13 cellular contexts compared by ENCODE assay signal in the genomic region with DNA sequence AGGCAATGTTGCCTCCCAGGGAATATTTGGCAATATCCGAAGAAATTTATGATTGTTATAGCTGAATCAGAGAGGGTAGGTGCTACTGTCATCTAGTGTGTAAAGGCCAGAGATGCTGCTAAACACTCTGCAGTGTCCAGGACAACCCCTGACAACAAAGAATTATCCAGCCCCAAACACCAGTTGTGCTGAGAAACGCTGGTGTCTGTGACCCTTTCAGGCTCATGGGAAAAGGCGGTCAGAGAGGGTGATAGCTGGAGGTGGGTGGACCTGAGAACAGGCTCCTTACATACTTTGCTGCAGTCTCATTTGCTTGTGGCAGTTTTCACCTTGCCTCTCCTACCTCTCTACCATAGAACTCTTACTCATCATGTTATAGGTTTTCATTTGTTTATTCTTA. TPM values are rescaled to one million over a fixed set of nuclear protein-coding genes. Genes with fewer than 3 reads are reported as not detected.
A peak's percentile ranks its signal among the peaks of the same experiment; 100 is the strongest.
DNase-seq lines count a peak whose midpoint lies in the region; ATAC-seq and TF ChIP-seq lines count a peak whose summit lies in the region.
"Had no signal": no experiment of that assay in that cellular context is flagged by ENCODE, and none has a peak within 500 bp of the region (broad histone marks: within the 10 kb centered on the region; RNA-seq: fewer than 3 reads in every experiment).

No MANE protein-coding gene starts in this region.

- H3K79me2 ChIP-seq in mesendoderm (ENCODE audit: control insufficient read depth, insufficient read depth, low read length): no peaks in the 10 kb centered on the region

- H4K5ac ChIP-seq in mesendoderm (ENCODE audit: low read length): no peak overlapping the region

- H3K9me3 Mint-ChIP-seq in WTC11 (no peaks in the 10 kb centered on the region), type B pancreatic cell (peaks cover 4% of the 10 kb centered on the region)
- no peaks in the 10 kb centered on the region for H3K9me3 Mint-ChIP-seq in T-helper 2 cell treated with Interferon-gamma antibody and Interleukin-4, amounts not matched to agents 5 μg/mL and 100 μg/mL, for 36 hours
- H3K9me3 Mint-ChIP-seq in naive thymus-derived CD8-positive, alpha-beta T cell: peaks cover 0 to 3% (median 0%) of the 10 kb centered on the region in 9 donors

- no peak overlapping the region for H2BK15ac ChIP-seq in mesendoderm (replicated peaks; ENCODE audit: low read depth)

- H3K36me3 ChIP-seq in esophagus squamous epithelium (peaks cover 0 to 24% (median 0%) of the 10 kb centered on the region in 3 donors), mesendoderm (ENCODE audit: control insufficient read depth, insufficient read depth, low read length) (no peaks in the 10 kb centered on the region)

- H3K9ac ChIP-seq in mesendoderm (ENCODE audit: low read length): peak overlapping the region; percentile 23

- H4K8ac ChIP-seq in mesendoderm (ENCODE audit: low read depth, low read length): no peak overlapping the region

- H3K56ac ChIP-seq in mesendoderm (ENCODE audit: low read length): peak overlapping the region; percentile 56

- H3K18ac ChIP-seq in mesendoderm (ENCODE audit: low read length): no peak overlapping the region

- H3K4me3 ChIP-seq in esophagus squamous epithelium (no peak overlapping the region), mesendoderm (ENCODE audit: low read length) (no peak overlapping the region)
- H3K4me3 ChIP-seq: HAP-1 had no signal

- TF ChIP-seq POLR2A in esophagus squamous epithelium (IDR thresholded peaks at IDR 0.05): no peak

- CTCF ChIA-PET in WTC11 (lab: Charles Lee): interaction anchor here (0.6 to 1.3 kb wide), 6 partner anchors 12 to 142 kb away, joined by 3 to 4 read pairs (median 3); no protein-coding TSS in a partner anchor

- no peaks in the 10 kb centered on the region for H3K27me3 Mint-ChIP-seq in WTC11 (ENCODE audit: low read depth)
- no peaks in the 10 kb centered on the region for H3K27me3 Mint-ChIP-seq in type B pancreatic cell
- H3K27me3 Mint-ChIP-seq in T-helper 2 cell treated with Interferon-gamma antibody and Interleukin-4, amounts not matched to agents 5 μg/mL and 100 μg/mL, for 36 hours (ENCODE audit: low read depth): peaks cover 2% of the 10 kb centered on the region
- peaks cover 0 to 11% (median 7%) of the 10 kb centered on the region in 5 donors for H3K27me3 Mint-ChIP-seq in naive thymus-derived CD8-positive, alpha-beta T cell
- H3K27me3 Mint-ChIP-seq: B cell had no signal

- H3K79me1 ChIP-seq in mesendoderm (ENCODE audit: low read length): no peaks in the 10 kb centered on the region

- H3K36me3 Mint-ChIP-seq in WTC11: no peaks in the 10 kb centered on the region; the same call in 1 of the 2 replicates
- H3K36me3 Mint-ChIP-seq in type B pancreatic cell: peaks cover 17% of the 10 kb centered on the region
- no peaks in the 10 kb centered on the region for H3K36me3 Mint-ChIP-seq in T-helper 2 cell treated with Interferon-gamma antibody and Interleukin-4, amounts not matched to agents 5 μg/mL and 100 μg/mL, for 36 hours (ENCODE audit: low read depth)
- no peaks in the 10 kb centered on the region for H3K36me3 Mint-ChIP-seq in naive thymus-derived CD8-positive, alpha-beta T cell

- no peak overlapping the region for H2BK120ac ChIP-seq in mesendoderm (ENCODE audit: low read depth, low read length)

- H3K27ac ChIP-seq in esophagus squamous epithelium (peak overlapping the region in 3 of 4 donors; percentile 62 to 79 (median 66)), mesendoderm (ENCODE audit: low read depth, low read length) (peak overlapping the region; percentile 13)
- H3K27ac ChIP-seq: psoas muscle had no signal

- H2BK5ac ChIP-seq in mesendoderm (ENCODE audit: low read length): peak overlapping the region; percentile 52

- H3K9me3 ChIP-seq in esophagus squamous epithelium: no peaks in the 10 kb centered on the region
- H3K9me3 ChIP-seq: HAP-1, psoas muscle had no signal

- no peaks in the 10 kb centered on the region for H3K27me3 ChIP-seq in esophagus squamous epithelium
- no peaks in the 10 kb centered on the region for H3K27me3 ChIP-seq in mesendoderm (ENCODE audit: insufficient read depth, low read length, poor library complexity)

- H3K4me1 Mint-ChIP-seq in WTC11: peaks cover 32% of the 10 kb centered on the region
- peaks cover 37% of the 10 kb centered on the region for H3K4me1 Mint-ChIP-seq in type B pancreatic cell (ENCODE audit: unreplicated experiment)
- H3K4me1 Mint-ChIP-seq in T-helper 2 cell treated with Interferon-gamma antibody and Interleukin-4, amounts not matched to agents 5 μg/mL and 100 μg/mL, for 36 hours (ENCODE audit: low read depth): peaks cover 3% of the 10 kb centered on the region
- H3K4me1 Mint-ChIP-seq in naive thymus-derived CD8-positive, alpha-beta T cell: peaks cover 13 to 20% (median 14%) of the 10 kb centered on the region in 4 donors
- H3K4me1 Mint-ChIP-seq: B cell had no signal

- H2AK5ac ChIP-seq in mesendoderm (ENCODE audit: low read length): no peak overlapping the region

- no peak overlapping the region for H3K4me2 ChIP-seq in mesendoderm (ENCODE audit: low read length)

- H3K4me1 ChIP-seq in esophagus squamous epithelium: peaks cover 9 to 36% (median 20%) of the 10 kb centered on the region in 3 donors
- H3K4me1 ChIP-seq in mesendoderm (ENCODE audit: control insufficient read depth, low read depth, low read length): peaks cover 27% of the 10 kb centered on the region

- intact Hi-C loops in esophagus squamous epithelium (cut with DNase I): no loop called here

- H3K4ac ChIP-seq in mesendoderm (ENCODE audit: low read depth, low read length): no peak overlapping the region

- H3K4me3 Mint-ChIP-seq in WTC11 (no peak overlapping the region), type B pancreatic cell (peak overlapping the region; percentile 16)
- H3K4me3 Mint-ChIP-seq in T-helper 2 cell treated with Interferon-gamma antibody and Interleukin-4, amounts not matched to agents 5 μg/mL and 100 μg/mL, for 36 hours: no peak overlapping the region
- H3K4me3 Mint-ChIP-seq in naive thymus-derived CD8-positive, alpha-beta T cell: no peak overlapping the region
- H3K4me3 Mint-ChIP-seq: B cell had no signal

- POLR2A ChIA-PET in WTC11 (lab: Charles Lee): no interaction called here
- POLR2A ChIA-PET in naive thymus-derived CD8-positive, alpha-beta T cell (lab: Charles Lee): interaction anchor here (1.0 kb wide), 1 partner anchor 43 kb away, joined by 3 read pairs; no protein-coding TSS in a partner anchor

- DNase-seq in WTC11 (ENCODE audit: low spot score) (no peak), esophagus squamous epithelium (lab: John Stamatoyannopoulos, UW) (no peak), mesendoderm (peak; percentile 67), type B pancreatic cell (ENCODE audit: extremely low spot score, unreplicated experiment) (no peak), NCI-H526 (lab: John Stamatoyannopoulos, UW) (no peak)
- DNase-seq in T-helper 2 cell treated with Interferon-gamma antibody and Interleukin-4, amounts not matched to agents 5 μg/mL and 100 μg/mL, for 36 hours (ENCODE audit: low spot score): no peak
- no peak for DNase-seq in stimulated activated CD8-positive, alpha-beta memory T cell treated with anti-CD3 and anti-CD28 coated beads, Interleukin-4, amount 100 ng/mL, for 48 hours
- DNase-seq in naive thymus-derived CD8-positive, alpha-beta T cell: no peak
- DNase-seq: activated gamma-delta T cell, NCI-H446 had no signal

- H3K23ac ChIP-seq in mesendoderm (ENCODE audit: low read length): no peak overlapping the region

- 50% methylated on average over 2 to 3 of the region's 3 CpGs for WGBS in esophagus squamous epithelium, 2 donors
- no CpG with 5 or more reads among the region's 3 CpGs for WGBS in mesendoderm (ENCODE audit: extremely low coverage, insufficient coverage, low lambda C conversion rate)

- TF ChIP-seq CTCF in WTC11 (IDR thresholded peaks at IDR 0.05): no peak
- TF ChIP-seq CTCF in esophagus squamous epithelium (IDR thresholded peaks at IDR 0.05): no peak
- no peak for TF ChIP-seq CTCF in type B pancreatic cell (conservative IDR thresholded peaks at IDR 0.05)

- ATAC-seq in WTC11: peak; percentile 22; the same call in 1 of the 2 replicates
- ATAC-seq in naive thymus-derived CD8-positive, alpha-beta T cell: no peak

- H3K27ac Mint-ChIP-seq in WTC11 (no peak overlapping the region), type B pancreatic cell (peak overlapping the region; percentile 13)
- no peak overlapping the region for H3K27ac Mint-ChIP-seq in T-helper 2 cell treated with Interferon-gamma antibody and Interleukin-4, amounts not matched to agents 5 μg/mL and 100 μg/mL, for 36 hours
- peak overlapping the region in 1 of 10 donors; percentile 24 for H3K27ac Mint-ChIP-seq in naive thymus-derived CD8-positive, alpha-beta T cell
- H3K27ac Mint-ChIP-seq: B cell had no signal

RNA-seq across cellular contexts. Expression of a gene that starts 41.7 kb away (rescaled TPM):
- 24.8 to 26.1 TPM (median 25.1 TPM) in 3 replicates for total RNA-seq in WTC11 (2021)
- total RNA-seq in esophagus squamous epithelium: 100 to 1,000 TPM in 2 of 4 donors, 10 to 100 TPM in 2; 61.9 to 132 (median 93.6) TPM
- polyA plus RNA-seq in mesendoderm (2013, experiment 1 of 2): 13.2 TPM
- 13.6 TPM for polyA plus RNA-seq in mesendoderm (2013, experiment 2 of 2)
- total RNA-seq in type B pancreatic cell (ENCODE audit: low replicate concordance): 54.6 and 68.3 TPM in 2 replicates
- 10 to 100 TPM; 10.1 to 13.0 TPM for total RNA-seq in naive thymus-derived CD8-positive, alpha-beta T cell
- 10 to 100 TPM in 1 of 3 donors, 1 to 10 TPM in 2; 1.0 to 12.9 (median 5.4) TPM for polyA plus RNA-seq in naive thymus-derived CD8-positive, alpha-beta T cell
